ENCODE assay signal across 12 cellular contexts in genomic region chr1:94095744-94096469, GRCh38. TPM values are rescaled to one million over a fixed set of nuclear protein-coding genes. Genes with fewer than 3 reads are reported as not detected.
DNase-seq lines count a peak whose midpoint lies in the region; ATAC-seq and TF ChIP-seq lines count a peak whose summit lies in the region.
"Had no signal": no experiment of that assay in that cellular context is flagged by ENCODE, and none has a peak within 500 bp of the region (broad histone marks: within the 10 kb centered on the region; RNA-seq: fewer than 3 reads in every experiment).

No MANE protein-coding gene starts in this region.

- ATAC-seq in gastroesophageal sphincter = peak; percentile 30
- ATAC-seq in GM21786 (IDR thresholded peaks at IDR 0.05; ENCODE audit: unreplicated experiment) = no peak
- no peak for ATAC-seq in HG02938 (IDR thresholded peaks at IDR 0.05; ENCODE audit: unreplicated experiment)

- TF ChIP-seq EP300 in gastroesophageal sphincter (IDR thresholded peaks at IDR 0.05) = no peak

- no peaks in the 10 kb centered on the region for H3K36me3 Mint-ChIP-seq in MCF 10A (ENCODE audit: insufficient read depth, unreplicated experiment)
- no peaks in the 10 kb centered on the region for H3K36me3 Mint-ChIP-seq in osteocyte (ENCODE audit: unreplicated experiment)

- TF ChIP-seq POLR2A in breast epithelium (IDR thresholded peaks at IDR 0.05) = no peak
- TF ChIP-seq POLR2A in gastroesophageal sphincter (IDR thresholded peaks at IDR 0.05) = no peak
- TF ChIP-seq POLR2A in vagina (IDR thresholded peaks at IDR 0.05) = no peak

- H3K27ac ChIP-seq in breast epithelium (peak overlapping the region; percentile 78 to 95), gastroesophageal sphincter (peak overlapping the region in 3 of 4 donors; percentile 72 to 81 (median 76)), vagina (peak overlapping the region; percentile 84)
- H3K27ac ChIP-seq: 22Rv1 had no signal

- H3K36me3 ChIP-seq in breast epithelium (no peaks in the 10 kb centered on the region), gastroesophageal sphincter (no peaks in the 10 kb centered on the region), vagina (no peaks in the 10 kb centered on the region)

- H3K27me3 Mint-ChIP-seq in MCF 10A (ENCODE audit: insufficient read depth, unreplicated experiment) = no peaks in the 10 kb centered on the region
- no peaks in the 10 kb centered on the region for H3K27me3 Mint-ChIP-seq in osteocyte (ENCODE audit: unreplicated experiment)

- intact Hi-C loops in breast epithelium (cut with DNase I; ENCODE audit: low total_unique reads) = no loop called here
- intact Hi-C loops in MCF 10A (cut with micrococcal nuclease) = no loop called here
- intact Hi-C loops in vagina (cut with DNase I) = no loop called here

- H3K4me1 Mint-ChIP-seq in MCF 10A (ENCODE audit: insufficient read depth, unreplicated experiment) (peaks cover 6% of the 10 kb centered on the region), osteocyte (ENCODE audit: unreplicated experiment) (peaks cover 81% of the 10 kb centered on the region)

- BruUV-seq in MCF 10A (replicated peaks; lab: Mats Ljungman, UMichigan) = no TSS peak

- H3K27me3 ChIP-seq in breast epithelium (no peaks in the 10 kb centered on the region), gastroesophageal sphincter (no peaks in the 10 kb centered on the region), vagina (no peaks in the 10 kb centered on the region)

- no peak for DNase-seq in breast epithelium (ENCODE audit: low spot score in 2 of 2)
- DNase-seq in MCF 10A (ENCODE audit: unreplicated experiment) = no peak
- DNase-seq in osteocyte (ENCODE audit: extremely low spot score, unreplicated experiment) = no peak
- no peak for DNase-seq in vagina (ENCODE audit: extremely low spot score in 2 of 2)
- DNase-seq in NOMO-1 treated with DMSO at 0.1 percent for 48 hours (lab: John Stamatoyannopoulos, UW; ENCODE audit: unreplicated experiment) = no peak
- DNase-seq: Karpas-422 had no signal

- H3K9me3 ChIP-seq in breast epithelium (no peaks in the 10 kb centered on the region), gastroesophageal sphincter (no peaks in the 10 kb centered on the region), vagina (no peaks in the 10 kb centered on the region)

- H3K4me3 ChIP-seq in breast epithelium = no peak overlapping the region
- no peak overlapping the region for H3K4me3 ChIP-seq in gastroesophageal sphincter
- H3K4me3 ChIP-seq in vagina = no peak overlapping the region

- POLR2A ChIA-PET in MCF 10A (lab: Yijun Ruan, JAX) = no interaction called here

- H3K4me3 Mint-ChIP-seq in MCF 10A (ENCODE audit: unreplicated experiment) (no peak overlapping the region), osteocyte (ENCODE audit: unreplicated experiment) (peak overlapping the region; percentile 58)

- H3K27ac Mint-ChIP-seq in MCF 10A (ENCODE audit: low read depth, unreplicated experiment) (no peak overlapping the region), osteocyte (ENCODE audit: unreplicated experiment) (peak overlapping the region; percentile 97)

- peaks cover 19 to 22% of the 10 kb centered on the region in 2 donors for H3K4me1 ChIP-seq in breast epithelium
- H3K4me1 ChIP-seq in gastroesophageal sphincter = peaks cover 0 to 59% (median 37%) of the 10 kb centered on the region in 3 donors
- H3K4me1 ChIP-seq in vagina = peaks cover 77% of the 10 kb centered on the region

- CTCF ChIA-PET in MCF 10A (lab: Yijun Ruan, JAX) = interaction anchor here (1.9 kb wide), 1 partner anchor 11 kb away, joined by 6 read pairs; no protein-coding TSS in a partner anchor

- TF ChIP-seq CTCF in breast epithelium (IDR thresholded peaks at IDR 0.05) = no peak
- no peak for TF ChIP-seq CTCF in MCF 10A (IDR thresholded peaks at IDR 0.05; ENCODE audit: unreplicated experiment)
- TF ChIP-seq CTCF in gastroesophageal sphincter (IDR thresholded peaks at IDR 0.05) = no peak
- TF ChIP-seq CTCF in osteocyte (IDR thresholded peaks at IDR 0.05) = no peak
- no peak for TF ChIP-seq CTCF in vagina (IDR thresholded peaks at IDR 0.05)

- 69 to 79% methylated on average over 9 to 10 of the region's 14 CpGs for WGBS in gastroesophageal sphincter (ENCODE audit: low coverage in 1 of 2), 2 donors

- H3K9me3 Mint-ChIP-seq in MCF 10A (ENCODE audit: unreplicated experiment) (no peaks in the 10 kb centered on the region), osteocyte (ENCODE audit: unreplicated experiment) (no peaks in the 10 kb centered on the region)

RNA-seq across cellular contexts. Expression of gene ABCA4, which starts 25.0 kb away (rescaled TPM):
- total RNA-seq in breast epithelium = 1 to 10 TPM in 2 of 3 donors, under 1 TPM in 1; 0.16 to 3.5 (median 1.3) TPM
- total RNA-seq in MCF 10A (2022) = 0.20 TPM in 1 of 2 replicates, not detected in the other
- total RNA-seq in gastroesophageal sphincter = under 1 TPM in 2 of 4 donors, not detected in 2; 0.19 to 0.27 TPM
- total RNA-seq in osteocyte = 6.0 and 6.6 TPM in 2 replicates
- total RNA-seq in vagina = 0.49 TPM
- total RNA-seq: H1, SK-MEL-5 had no signal
